Comparison of ENCODE assay signal across 8 cellular contexts in genomic region chr9:15306068-15306756, GRCh38. TPM values are rescaled to one million over a fixed set of nuclear protein-coding genes. Genes with fewer than 3 reads are reported as not detected.
DNase-seq lines count a peak whose midpoint lies in the region; ATAC-seq and TF ChIP-seq lines count a peak whose summit lies in the region.

No MANE protein-coding gene starts in this region.

- H3K36me3 Mint-ChIP-seq in CD4-positive, alpha-beta memory T cell = peaks cover 0 to 4% of the 10 kb centered on the region in 2 donors
- peaks cover 6% of the 10 kb centered on the region for H3K36me3 Mint-ChIP-seq in activated CD8-positive, alpha-beta T cell treated with anti-CD3 and anti-CD28 coated beads for 36 hours (ENCODE audit: low read depth)
- H3K36me3 Mint-ChIP-seq in type B pancreatic cell = no peaks in the 10 kb centered on the region

- intact Hi-C loops in CD4-positive, alpha-beta memory T cell (cut with micrococcal nuclease) = loop anchor here (1.0 to 5.0 kb wide), 2 partner anchors 10 to 206 kb away; partner anchors contain the start of gene PSIP1
- intact Hi-C loops in activated CD8-positive, alpha-beta T cell treated with anti-CD3 and anti-CD28 coated beads for 36 hours (cut with micrococcal nuclease) = no loop called here

- no peaks in the 10 kb centered on the region for H3K27me3 ChIP-seq in CD4-positive, alpha-beta memory T cell (ENCODE audit: insufficient read depth, low read length)
- H3K27me3 ChIP-seq in mucosa of rectum (ENCODE audit: control insufficient read depth in 2 of 2, insufficient read depth in 2 of 2, low read length in 2 of 2) = no peaks in the 10 kb centered on the region

- H3K27ac ChIP-seq in CD4-positive, alpha-beta memory T cell (ENCODE audit: low read depth, low read length) = peak overlapping the region; percentile 74
- H3K27ac ChIP-seq in epithelial cell of prostate (peak overlapping the region; percentile 83), mucosa of rectum (ENCODE audit: low read depth in 2 of 2, low read length in 2 of 2) (peak overlapping the region; percentile 91 to 95)

- peaks cover 34 to 57% (median 47%) of the 10 kb centered on the region in 4 donors for H3K4me1 Mint-ChIP-seq in CD4-positive, alpha-beta memory T cell
- H3K4me1 Mint-ChIP-seq in activated CD8-positive, alpha-beta T cell treated with anti-CD3 and anti-CD28 coated beads for 36 hours (ENCODE audit: low read depth) = peaks cover 46% of the 10 kb centered on the region
- H3K4me1 Mint-ChIP-seq in type B pancreatic cell (ENCODE audit: unreplicated experiment) = peaks cover 7% of the 10 kb centered on the region

- H3K9me3 ChIP-seq in CD4-positive, alpha-beta memory T cell (ENCODE audit: control insufficient read depth in 1 of 2, low read length in 2 of 2) = no peaks in the 10 kb centered on the region
- no peaks in the 10 kb centered on the region for H3K9me3 ChIP-seq in mucosa of rectum (ENCODE audit: control insufficient read depth in 2 of 2, low read length in 2 of 2)

- H3K27me3 Mint-ChIP-seq in CD4-positive, alpha-beta memory T cell = no peaks in the 10 kb centered on the region
- H3K27me3 Mint-ChIP-seq in activated CD8-positive, alpha-beta T cell treated with anti-CD3 and anti-CD28 coated beads for 36 hours = no peaks in the 10 kb centered on the region
- peaks cover 4% of the 10 kb centered on the region for H3K27me3 Mint-ChIP-seq in type B pancreatic cell

- TF ChIP-seq CTCF in activated CD8-positive, alpha-beta T cell treated with anti-CD3 and anti-CD28 coated beads for 36 hours (IDR thresholded peaks at IDR 0.05) = no peak
- no peak for TF ChIP-seq CTCF in type B pancreatic cell (conservative IDR thresholded peaks at IDR 0.05)

- H3K4me3 ChIP-seq in CD4-positive, alpha-beta memory T cell (ENCODE audit: low read length in 2 of 2) = peak overlapping the region; percentile 72
- H3K4me3 ChIP-seq in mucosa of rectum (ENCODE audit: low read length in 2 of 2) = peak overlapping the region; percentile 88 to 97

- peaks cover 0 to 1% (median 0%) of the 10 kb centered on the region in 8 donors for H3K9me3 Mint-ChIP-seq in CD4-positive, alpha-beta memory T cell
- no peaks in the 10 kb centered on the region for H3K9me3 Mint-ChIP-seq in activated CD8-positive, alpha-beta T cell treated with anti-CD3 and anti-CD28 coated beads for 36 hours
- H3K9me3 Mint-ChIP-seq in type B pancreatic cell = no peaks in the 10 kb centered on the region

- H3K36me3 ChIP-seq in CD4-positive, alpha-beta memory T cell (ENCODE audit: insufficient read depth, low read length) = no peaks in the 10 kb centered on the region
- no peaks in the 10 kb centered on the region for H3K36me3 ChIP-seq in mucosa of rectum (ENCODE audit: control insufficient read depth in 2 of 2, insufficient read depth in 2 of 2, low read length in 2 of 2)

- H3K9ac ChIP-seq in mucosa of rectum (ENCODE audit: low read depth in 1 of 2, low read length in 2 of 2) = peak overlapping the region; percentile 89 to 94

- POLR2A ChIA-PET in CD4-positive, alpha-beta memory T cell (lab: Charles Lee; ENCODE audit: partially characterized antibody) = interaction anchor here (0.6 to 9.7 kb wide), 6 partner anchors 11 to 227 kb away, joined by 3 to 197 read pairs (median 9); partner anchors contain the start of genes PSIP1 and SNAPC3
- POLR2A ChIA-PET in activated CD8-positive, alpha-beta T cell treated with anti-CD3 and anti-CD28 coated beads for 36 hours (lab: Charles Lee) = interaction anchor here (0.7 to 1.8 kb wide), 6 partner anchors 9 to 205 kb away, joined by 3 to 5 read pairs (median 3); partner anchors contain the start of gene PSIP1

- CTCF ChIA-PET in CD4-positive, alpha-beta memory T cell (lab: Charles Lee; ENCODE audit: partially characterized antibody) = interaction anchor here (1.5 to 10.9 kb wide), 4 partner anchors 11 to 35 kb away, joined by 3 to 120 read pairs (median 6); no protein-coding TSS in a partner anchor
- CTCF ChIA-PET in activated CD8-positive, alpha-beta T cell treated with anti-CD3 and anti-CD28 coated beads for 36 hours (lab: Charles Lee) = interaction anchor here (1.2 to 1.6 kb wide), 3 partner anchors 9 to 85 kb away, joined by 3 to 5 read pairs (median 4); no protein-coding TSS in a partner anchor

- H3K4me1 ChIP-seq in CD4-positive, alpha-beta memory T cell (ENCODE audit: insufficient read depth, low read length) = peaks cover 53% of the 10 kb centered on the region
- peaks cover 11 to 15% of the 10 kb centered on the region in 2 donors for H3K4me1 ChIP-seq in mucosa of rectum (ENCODE audit: control insufficient read depth in 2 of 2, insufficient read depth in 2 of 2, low read length in 2 of 2)

- ATAC-seq in activated CD8-positive, alpha-beta T cell treated with anti-CD3 and anti-CD28 coated beads for 36 hours = peak; percentile 11
- no peak for ATAC-seq in GM21737 (IDR thresholded peaks at IDR 0.05; ENCODE audit: unreplicated experiment)

- peak overlapping the region; percentile 68 to 96 (median 85) for H3K27ac Mint-ChIP-seq in CD4-positive, alpha-beta memory T cell
- H3K27ac Mint-ChIP-seq in activated CD8-positive, alpha-beta T cell treated with anti-CD3 and anti-CD28 coated beads for 36 hours = peak overlapping the region; percentile 81
- H3K27ac Mint-ChIP-seq in type B pancreatic cell = peak overlapping the region; percentile 66

- peak overlapping the region; percentile 94 to 99 (median 98) for H3K4me3 Mint-ChIP-seq in CD4-positive, alpha-beta memory T cell
- peak overlapping the region; percentile 98 for H3K4me3 Mint-ChIP-seq in activated CD8-positive, alpha-beta T cell treated with anti-CD3 and anti-CD28 coated beads for 36 hours
- H3K4me3 Mint-ChIP-seq in type B pancreatic cell = peak overlapping the region; percentile 97

- DNase-seq in CD4-positive, alpha-beta memory T cell = peak; percentile 55 to 75 (median 60)
- DNase-seq in HCEC 1CT (peak; percentile 60), NCI-H2107 treated with DMSO at 0.1 percent for 48 hours (lab: John Stamatoyannopoulos, UW; ENCODE audit: unreplicated experiment) (peak; percentile 86), epithelial cell of prostate (ENCODE audit: low read depth, low spot score) (peak; percentile 48), type B pancreatic cell (ENCODE audit: extremely low spot score, unreplicated experiment) (peak; percentile 74)
- DNase-seq in activated CD8-positive, alpha-beta T cell treated with anti-CD3 and anti-CD28 coated beads for 36 hours = peak; percentile 66

RNA-seq across cellular contexts. Expression of gene TTC39B, which starts 0.8 kb away (rescaled TPM):
- total RNA-seq in CD4-positive, alpha-beta memory T cell = 10 to 100 TPM; 29.0 to 30.2 TPM
- polyA plus RNA-seq in CD4-positive, alpha-beta memory T cell = 10 to 100 TPM; 10.5 to 10.8 TPM
- 10 to 100 TPM; 17.8 to 18.5 TPM for total RNA-seq in activated CD8-positive, alpha-beta T cell treated with anti-CD3 and anti-CD28 coated beads for 36 hours
- total RNA-seq in type B pancreatic cell (ENCODE audit: low replicate concordance) = 7.8 and 8.5 TPM in 2 replicates
